8 cellular contexts compared by ENCODE assay signal in the genomic region with DNA sequence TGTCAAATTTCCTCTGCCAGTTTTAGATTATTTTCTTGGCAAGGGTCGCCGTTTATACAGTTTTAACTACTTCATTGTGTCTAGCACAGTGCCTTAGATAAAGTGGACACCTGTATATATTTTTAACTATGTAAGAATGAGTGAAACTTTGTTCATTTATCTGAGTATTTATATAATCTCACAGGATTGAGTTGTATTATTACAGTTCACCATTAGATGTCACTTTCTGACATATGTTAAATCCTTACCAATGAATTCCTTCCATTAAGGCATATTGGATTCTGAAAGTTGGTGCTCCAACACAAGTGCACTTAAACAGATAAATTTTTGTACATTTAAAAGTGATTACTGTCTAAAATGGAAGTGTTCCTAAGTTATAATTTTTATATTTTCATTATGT. TPM values are rescaled to one million over a fixed set of nuclear protein-coding genes. Genes with fewer than 3 reads are reported as not detected.
DNase-seq lines count a peak whose midpoint lies in the region; ATAC-seq, FAIRE-seq and TF ChIP-seq lines count a peak whose summit lies in the region.

No MANE protein-coding gene starts in this region.

- H3K27ac ChIP-seq in H9 (ENCODE audit: insufficient read length, low read depth, low read length), result no peak overlapping the region

- H2BK12ac ChIP-seq in H9 (ENCODE audit: insufficient read length, low read depth, low read length), result no peak overlapping the region

- H2BK120ac ChIP-seq in H9 (ENCODE audit: low read depth, low read length, poor library complexity, severe bottlenecking), result no peak overlapping the region

- H3K79me1 ChIP-seq in H9 (ENCODE audit: insufficient read depth, low read depth, low read length, poor library complexity, severe bottlenecking), result no peaks in the 10 kb centered on the region

- H3K79me2 ChIP-seq in H9 (ENCODE audit: insufficient read depth, low read length), result no peaks in the 10 kb centered on the region

- no peak for ATAC-seq in activated T-helper 17 cell treated with anti-CD3 and anti-CD28 coated beads, Interleukin-2, amount 50 U/mL, for 72 hours (replicated peaks)

- H3K56ac ChIP-seq in H9 (ENCODE audit: insufficient read length, low read depth, low read length), result no peak overlapping the region

- no peaks in the 10 kb centered on the region for H3K23me2 ChIP-seq in H9 (ENCODE audit: insufficient read length, low read depth, low read length, poor library complexity, severe bottlenecking)

- intact Hi-C loops in activated T-helper 1 cell treated with anti-CD3 and anti-CD28 coated beads, Interleukin-12 subunit alpha, Interleukin-12 subunit beta, Interleukin-2, Interleukin-4 antibody, amounts not matched to agents 30 ng/mL and 10 ng/mL and 1 ng/mL, durations not matched to agents 14 hours and 24 hours and 36 hours (cut with micrococcal nuclease), result loop anchor here (2.0 kb wide), 1 partner anchor 53 kb away; no protein-coding TSS in a partner anchor

- no peaks in the 10 kb centered on the region for H3K9me3 ChIP-seq in H9 (ENCODE audit: control insufficient read depth, low read depth, low read length)

- no peak overlapping the region for H3T11ph ChIP-seq in H9 (ENCODE audit: low read length)

- no peak overlapping the region for H2AK5ac ChIP-seq in H9 (ENCODE audit: insufficient read length, low read length)

- H3K4me1 ChIP-seq in H9 (ENCODE audit: insufficient read depth, low read length), result no peaks in the 10 kb centered on the region

- H3K4me1 Mint-ChIP-seq in H9, result no peaks in the 10 kb centered on the region
- H3K4me1 Mint-ChIP-seq in activated T-helper 17 cell treated with anti-CD3 and anti-CD28 coated beads, Interleukin-2, amount 50 U/mL, for 72 hours, result peaks cover 12% of the 10 kb centered on the region
- peaks cover 13% of the 10 kb centered on the region for H3K4me1 Mint-ChIP-seq in activated T-helper 1 cell treated with anti-CD3 and anti-CD28 coated beads, Interleukin-12 subunit alpha, Interleukin-12 subunit beta, Interleukin-2, Interleukin-4 antibody, amounts not matched to agents 30 ng/mL and 10 ng/mL and 1 ng/mL, durations not matched to agents 14 hours and 24 hours and 36 hours (ENCODE audit: low read depth)

- H3K27me3 ChIP-seq in H9 (ENCODE audit: insufficient read depth, low read length), result no peaks in the 10 kb centered on the region

- no peak overlapping the region for H3K4ac ChIP-seq in H9 (ENCODE audit: low read depth, low read length)

- WGBS in H9 (ENCODE audit: extremely low coverage, insufficient read length, low lambda C conversion rate), result no CpG with 5 or more reads among the region's 2 CpGs

- FAIRE-seq in TTC549 (lab: Jason Lieb, UNC), result peak; percentile 83

- peak; percentile 64 for DNase-seq in AG10803 (ENCODE audit: low read depth)
- no peak for DNase-seq in H9
- peak; percentile 71 for DNase-seq in iris pigment epithelial cell (ENCODE audit: low read depth)
- DNase-seq in activated T-helper 1 cell treated with anti-CD3 and anti-CD28 coated beads, Interleukin-12 subunit alpha, Interleukin-12 subunit beta, Interleukin-2, Interleukin-4 antibody, amounts not matched to agents 30 ng/mL and 10 ng/mL and 1 ng/mL, durations not matched to agents 14 hours and 24 hours and 36 hours (ENCODE audit: low spot score), result no peak
- no peak for DNase-seq in GOT3 (lab: John Stamatoyannopoulos, UW)
- DNase-seq in NCI-H1092 (lab: John Stamatoyannopoulos, UW), result no peak

- no peak overlapping the region for H4K8ac ChIP-seq in H9 (replicated peaks; ENCODE audit: insufficient read length, low read depth, low read length)

- no peak overlapping the region for H2BK15ac ChIP-seq in H9 (ENCODE audit: low read depth, low read length)

- H2BK5ac ChIP-seq in H9 (ENCODE audit: insufficient read length, low read length), result no peak overlapping the region

- no peaks in the 10 kb centered on the region for H4K20me1 ChIP-seq in H9 (ENCODE audit: control insufficient read depth, insufficient read depth, insufficient read length)

- H3K14ac ChIP-seq in H9 (ENCODE audit: insufficient read depth, low read length), result no peak overlapping the region

- H3K9me3 Mint-ChIP-seq in H9, result no peaks in the 10 kb centered on the region; a peak in 1 of 5 replicates
- H3K9me3 Mint-ChIP-seq in activated T-helper 17 cell treated with anti-CD3 and anti-CD28 coated beads, Interleukin-2, amount 50 U/mL, for 72 hours, result no peaks in the 10 kb centered on the region
- no peaks in the 10 kb centered on the region for H3K9me3 Mint-ChIP-seq in activated T-helper 1 cell treated with anti-CD3 and anti-CD28 coated beads, Interleukin-12 subunit alpha, Interleukin-12 subunit beta, Interleukin-2, Interleukin-4 antibody, amounts not matched to agents 30 ng/mL and 10 ng/mL and 1 ng/mL, durations not matched to agents 14 hours and 24 hours and 36 hours

- no peak overlapping the region for H3K23ac ChIP-seq in H9 (ENCODE audit: insufficient read length, low read depth, low read length)

- no peak overlapping the region for H3K9ac ChIP-seq in H9 (ENCODE audit: extremely low read depth, insufficient read length, low read length)

- H2BK20ac ChIP-seq in H9 (ENCODE audit: low read depth, low read length, poor library complexity, severe bottlenecking), result no peak overlapping the region

- no peaks in the 10 kb centered on the region for H3K27me3 Mint-ChIP-seq in H9 (ENCODE audit: low read depth)
- no peaks in the 10 kb centered on the region for H3K27me3 Mint-ChIP-seq in activated T-helper 17 cell treated with anti-CD3 and anti-CD28 coated beads, Interleukin-2, amount 50 U/mL, for 72 hours
- H3K27me3 Mint-ChIP-seq in activated T-helper 1 cell treated with anti-CD3 and anti-CD28 coated beads, Interleukin-12 subunit alpha, Interleukin-12 subunit beta, Interleukin-2, Interleukin-4 antibody, amounts not matched to agents 30 ng/mL and 10 ng/mL and 1 ng/mL, durations not matched to agents 14 hours and 24 hours and 36 hours (ENCODE audit: insufficient read depth), result no peaks in the 10 kb centered on the region

- TF ChIP-seq CTCF in AG10803 (conservative IDR thresholded peaks at IDR 0.05; ENCODE audit: low read length) (peak; percentile 53), H9 (conservative IDR thresholded peaks at IDR 0.05) (peak; percentile 42)

- peaks cover 8 to 21% (median 21%) of the 10 kb centered on the region in 3 experiments; a peak in 6 of 7 replicates for H3K36me3 Mint-ChIP-seq in H9 (ENCODE audit: insufficient read depth in 1 of 3, low read depth in 3 of 3)
- peaks cover 26% of the 10 kb centered on the region for H3K36me3 Mint-ChIP-seq in activated T-helper 17 cell treated with anti-CD3 and anti-CD28 coated beads, Interleukin-2, amount 50 U/mL, for 72 hours (ENCODE audit: low read depth)
- peaks cover 14% of the 10 kb centered on the region for H3K36me3 Mint-ChIP-seq in activated T-helper 1 cell treated with anti-CD3 and anti-CD28 coated beads, Interleukin-12 subunit alpha, Interleukin-12 subunit beta, Interleukin-2, Interleukin-4 antibody, amounts not matched to agents 30 ng/mL and 10 ng/mL and 1 ng/mL, durations not matched to agents 14 hours and 24 hours and 36 hours (ENCODE audit: low read depth)

- H3K4me2 ChIP-seq in H9 (ENCODE audit: insufficient read depth, insufficient read length, low read length), result no peak overlapping the region

- no peak overlapping the region for H3K4me3 ChIP-seq in AG10803 (ENCODE audit: low read length)

- H4K91ac ChIP-seq in H9 (ENCODE audit: insufficient read length, low read depth, low read length), result no peak overlapping the region

- no peak overlapping the region for H3K4me3 Mint-ChIP-seq in H9
- H3K4me3 Mint-ChIP-seq in activated T-helper 17 cell treated with anti-CD3 and anti-CD28 coated beads, Interleukin-2, amount 50 U/mL, for 72 hours, result no peak overlapping the region
- no peak overlapping the region for H3K4me3 Mint-ChIP-seq in activated T-helper 1 cell treated with anti-CD3 and anti-CD28 coated beads, Interleukin-12 subunit alpha, Interleukin-12 subunit beta, Interleukin-2, Interleukin-4 antibody, amounts not matched to agents 30 ng/mL and 10 ng/mL and 1 ng/mL, durations not matched to agents 14 hours and 24 hours and 36 hours

- H2AFZ ChIP-seq in H9 (ENCODE audit: low read length), result no peak overlapping the region

- no peak overlapping the region for H3K18ac ChIP-seq in H9 (ENCODE audit: insufficient read length, low read depth, low read length)

- H3K27ac Mint-ChIP-seq in H9, result no peak overlapping the region
- no peak overlapping the region for H3K27ac Mint-ChIP-seq in activated T-helper 17 cell treated with anti-CD3 and anti-CD28 coated beads, Interleukin-2, amount 50 U/mL, for 72 hours
- H3K27ac Mint-ChIP-seq in activated T-helper 1 cell treated with anti-CD3 and anti-CD28 coated beads, Interleukin-12 subunit alpha, Interleukin-12 subunit beta, Interleukin-2, Interleukin-4 antibody, amounts not matched to agents 30 ng/mL and 10 ng/mL and 1 ng/mL, durations not matched to agents 14 hours and 24 hours and 36 hours, result no peak overlapping the region

- H4K5ac ChIP-seq in H9 (ENCODE audit: insufficient read length, low read depth, low read length), result no peak overlapping the region

RNA-seq across cellular contexts. Expression of a gene that starts 43.0 kb away (rescaled TPM):
- total RNA-seq in H9 (2021), result 31.9 and 33.7 TPM in 2 replicates
- total RNA-seq in activated T-helper 17 cell treated with anti-CD3 and anti-CD28 coated beads, Interleukin-2, amount 50 U/mL, for 72 hours, result 10 to 100 TPM; 14.2 to 23.4 TPM
- 31.1 and 31.4 TPM in 2 replicates for total RNA-seq in activated T-helper 1 cell treated with anti-CD3 and anti-CD28 coated beads, Interleukin-12 subunit alpha, Interleukin-12 subunit beta, Interleukin-2, Interleukin-4 antibody, amounts not matched to agents 30 ng/mL and 10 ng/mL and 1 ng/mL, durations not matched to agents 14 hours and 24 hours and 36 hours

Comparison
In these comparisons a context has a peak if more than half of its experiments do, and no peak if none do; other contexts are left out.
1. DNase-seq: peak in AG10803 (single experiment) and iris pigment epithelial cell (single experiment); none in H9 (single experiment), activated T-helper 1 cell treated with anti-CD3 and anti-CD28 coated beads, Interleukin-12 subunit alpha, Interleukin-12 subunit beta, Interleukin-2, Interleukin-4 antibody, amounts not matched to agents 30 ng/mL and 10 ng/mL and 1 ng/mL, durations not matched to agents 14 hours and 24 hours and 36 hours (single experiment), GOT3 (single experiment) and NCI-H1092 (single experiment).